Comparison of ENCODE assay signal across 26 cellular contexts in genomic region chr17:58585554-58585953, GRCh38.
"Had no signal": no experiment of that assay in that cellular context is flagged by ENCODE, and none has a peak within 500 bp of the region (broad histone marks: within the 10 kb centered on the region; RNA-seq: fewer than 3 reads in every experiment).

No MANE protein-coding gene starts in this region.

- H3K27me3 ChIP-seq: ovary, right atrium auricular region, stomach, suprapubic skin, tibial artery, upper lobe of right lung had no signal

- H3K4me3 ChIP-seq: left ventricle myocardium inferior, lung, ovary, right atrium auricular region, skin epidermis, stomach, suprapubic skin, thoracic aorta, tibial artery, upper lobe of right lung had no signal

- H3K9me3 Mint-ChIP-seq: immature natural killer cell; mesothelial cell of epicardium; naive B cell; natural killer cell; stimulated activated naive B cell treated with anti-CD40 and anti-IgM and Interleukin-4, amounts not matched to agents 10 μg/mL and 1 μg/mL and 100 μg/mL, for 72 hours had no signal

- H3K4me1 ChIP-seq: left ventricle myocardium inferior, right atrium auricular region, stomach, tibial artery, upper lobe of right lung had no signal

- H3K4me1 Mint-ChIP-seq: mesothelial cell of epicardium had no signal

- H3K27ac ChIP-seq: left ventricle myocardium inferior, ovary, right atrium auricular region, skin epidermis, stomach, suprapubic skin, thoracic aorta, tibial artery, upper lobe of right lung had no signal

- H3K36me3 Mint-ChIP-seq: immature natural killer cell; mesothelial cell of epicardium; naive B cell; natural killer cell; stimulated activated naive B cell treated with anti-CD40 and anti-IgM and Interleukin-4, amounts not matched to agents 10 μg/mL and 1 μg/mL and 100 μg/mL, for 72 hours had no signal

- DNase-seq: immature natural killer cell; left ventricle myocardium inferior; mesendoderm; naive B cell; natural killer cell; ovary; stimulated activated CD4-positive, alpha-beta T cell treated with anti-CD3 and anti-CD28 coated beads, Interleukin-12 subunit alpha, Interleukin-12 subunit beta, amount 100 ng/mL, for 4 hours; stimulated activated CD4-positive, alpha-beta T cell treated with anti-CD3 and anti-CD28 coated beads, Interleukin-15, amount 100 ng/mL, for 24 hours; stimulated activated CD4-positive, alpha-beta T cell treated with anti-CD3 and anti-CD28 coated beads, Interleukin-2, amount 100 ng/mL, for 24 hours; stimulated activated CD4-positive, alpha-beta T cell treated with anti-CD3 and anti-CD28 coated beads, Interleukin-4, amount 100 ng/mL, for 1 hour; stimulated activated naive B cell treated with anti-CD40 and anti-IgM and Interleukin-4, amounts not matched to agents 10 μg/mL and 1 μg/mL and 100 μg/mL, for 72 hours; stimulated activated naive CD8-positive, alpha-beta T cell treated with anti-CD3 and anti-CD28 coated beads, Interleukin-15, Interleukin-2, amounts not matched to agents 100 U/mL and 50 U/mL, for 24 hours; stomach; tibial artery; trophoblast cell; upper lobe of right lung had no signal

- H3K9me3 ChIP-seq: left ventricle myocardium inferior, ovary, right atrium auricular region, stomach, suprapubic skin, thoracic aorta, tibial artery, upper lobe of right lung had no signal

- FAIRE-seq: islet of Langerhans, urothelium cell line had no signal

- H3K36me3 ChIP-seq: left ventricle myocardium inferior, ovary, right atrium auricular region, stomach, suprapubic skin, thoracic aorta, tibial artery, upper lobe of right lung had no signal

- H3K4me3 Mint-ChIP-seq: immature natural killer cell; mesothelial cell of epicardium; naive B cell; natural killer cell; stimulated activated naive B cell treated with anti-CD40 and anti-IgM and Interleukin-4, amounts not matched to agents 10 μg/mL and 1 μg/mL and 100 μg/mL, for 72 hours had no signal

- ATAC-seq: natural killer cell; sciatic nerve; stimulated activated naive B cell treated with anti-CD40 and anti-IgM and Interleukin-4, amounts not matched to agents 10 μg/mL and 1 μg/mL and 100 μg/mL, for 72 hours; stimulated activated naive CD8-positive, alpha-beta T cell treated with anti-CD3 and anti-CD28 coated beads, Interleukin-15, Interleukin-2, amounts not matched to agents 100 U/mL and 50 U/mL, for 24 hours; upper lobe of right lung had no signal

- H3K27ac Mint-ChIP-seq: immature natural killer cell; mesothelial cell of epicardium; natural killer cell; progenitor cell of endocrine pancreas; stimulated activated naive B cell treated with anti-CD40 and anti-IgM and Interleukin-4, amounts not matched to agents 10 μg/mL and 1 μg/mL and 100 μg/mL, for 72 hours had no signal
